26 cellular contexts compared by ENCODE assay signal in genomic region chr10:8844141-8844540, GRCh38.
"Had no signal": no experiment of that assay in that cellular context is flagged by ENCODE, and none has a peak within 500 bp of the region (broad histone marks: within the 10 kb centered on the region; RNA-seq: fewer than 3 reads in every experiment).

No MANE protein-coding gene starts in this region.

- H3K4me3 ChIP-seq: colonic mucosa, coronary artery, dorsolateral prefrontal cortex, esophagus muscularis mucosa, esophagus squamous epithelium, gastrocnemius medialis, gastroesophageal sphincter, heart left ventricle, heart right ventricle, hepatocyte had no signal

- H3K9me3 ChIP-seq: colonic mucosa, gastrocnemius medialis had no signal

- H3K79me2 ChIP-seq: hepatocyte had no signal

- DNase-seq: colonic mucosa; cortex of kidney; dermis blood vessel endothelial cell; dorsolateral prefrontal cortex; effector CD4-positive, alpha-beta T cell; effector CD8-positive, alpha-beta T cell; effector memory CD4-positive, alpha-beta T cell; effector memory CD8-positive, alpha-beta T cell; endodermal cell; erythroblast; esophagus squamous epithelium; foreskin fibroblast; foreskin melanocyte; gastrocnemius medialis; glutamatergic neuron; head of caudate nucleus; heart left ventricle; heart right ventricle had no signal

- H3K27me3 Mint-ChIP-seq: dendritic cell treated with granulocyte-macrophage colony-stimulating factor and Interleukin-4, amounts not matched to agents 40 ng/mL and 50 ng/mL, for 4 days had no signal

- H2AFZ ChIP-seq: hepatocyte had no signal

- H3K36me3 ChIP-seq: colonic mucosa, esophagus muscularis mucosa, esophagus squamous epithelium, gastrocnemius medialis, gastroesophageal sphincter, heart left ventricle, heart right ventricle had no signal

- H3K27ac Mint-ChIP-seq: dendritic cell treated with granulocyte-macrophage colony-stimulating factor and Interleukin-4, amounts not matched to agents 40 ng/mL and 50 ng/mL, for 4 days; effector memory CD8-positive, alpha-beta T cell; endodermal cell had no signal

- H3K4me2 ChIP-seq: hepatocyte had no signal

- ATAC-seq: effector memory CD8-positive, alpha-beta T cell; esophagus mucosa; foreskin keratinocyte; gastrocnemius medialis; gastroesophageal sphincter; heart left ventricle; heart right ventricle had no signal

- H3K4me1 ChIP-seq: colonic mucosa, esophagus muscularis mucosa, esophagus squamous epithelium, foreskin keratinocyte, gastrocnemius medialis, gastroesophageal sphincter, heart left ventricle, heart right ventricle had no signal

- H3K4me3 Mint-ChIP-seq: dendritic cell treated with granulocyte-macrophage colony-stimulating factor and Interleukin-4, amounts not matched to agents 40 ng/mL and 50 ng/mL, for 4 days; effector memory CD8-positive, alpha-beta T cell; endodermal cell had no signal

- H3K9me3 Mint-ChIP-seq: effector memory CD8-positive, alpha-beta T cell; endodermal cell had no signal

- H3K27me3 ChIP-seq: colonic mucosa, foreskin keratinocyte, gastrocnemius medialis, heart right ventricle, hepatocyte had no signal

- H3K27ac ChIP-seq: colonic mucosa, coronary artery, dorsolateral prefrontal cortex, epithelial cell of prostate, esophagus muscularis mucosa, esophagus squamous epithelium, foreskin keratinocyte, gastrocnemius medialis, gastroesophageal sphincter, heart left ventricle, heart right ventricle, hepatocyte had no signal
